Comparison of ENCODE assay signal across 22 cellular contexts in genomic region chr15:69526696-69527095, GRCh38.
"Had no signal": no experiment of that assay in that cellular context is flagged by ENCODE, and none has a peak within 500 bp of the region (broad histone marks: within the 10 kb centered on the region; RNA-seq: fewer than 3 reads in every experiment).

No MANE protein-coding gene starts in this region.

- ATAC-seq: activated T-helper 17 cell treated with anti-CD3 and anti-CD28 coated beads, Interleukin-2, amount 50 U/mL, for 72 hours; left colon; naive thymus-derived CD8-positive, alpha-beta T cell; right lobe of liver; stimulated activated naive CD8-positive, alpha-beta T cell treated with anti-CD3 and anti-CD28 coated beads, Interleukin-15, Interleukin-2, amounts not matched to agents 100 U/mL and 50 U/mL, for 24 hours had no signal

- H3K4me3 ChIP-seq: esophagus squamous epithelium, hepatocyte, right lobe of liver, transverse colon had no signal

- H3K36me3 ChIP-seq: esophagus squamous epithelium, right lobe of liver, transverse colon had no signal

- H3K9me3 Mint-ChIP-seq: activated T-cell treated with anti-CD3 and anti-CD28 coated beads, Interleukin-2, amount 50 U/mL, for 24 hours; activated T-helper 17 cell treated with anti-CD3 and anti-CD28 coated beads, Interleukin-2, amount 50 U/mL, for 72 hours; memory B cell; naive thymus-derived CD8-positive, alpha-beta T cell had no signal

- H3K27ac Mint-ChIP-seq: activated T-cell treated with anti-CD3 and anti-CD28 coated beads, Interleukin-2, amount 50 U/mL, for 24 hours; activated T-helper 17 cell treated with anti-CD3 and anti-CD28 coated beads, Interleukin-2, amount 50 U/mL, for 72 hours; memory B cell had no signal

- H3K27ac ChIP-seq: esophagus squamous epithelium, hepatocyte, right lobe of liver, testis had no signal

- H3K36me3 Mint-ChIP-seq: memory B cell; naive thymus-derived CD8-positive, alpha-beta T cell had no signal

- DNase-seq: activated CD4-positive, alpha-beta T cell treated with anti-CD3 and anti-CD28 coated beads for 48 hours; activated CD4-positive, alpha-beta T cell treated with anti-CD3 and anti-CD28 coated beads, Interleukin-2, amount 50 U/mL, for 48 hours; activated CD8-positive, alpha-beta memory T cell treated with anti-CD3 and anti-CD28 coated beads for 24 hours; activated gamma-delta T cell treated with Interleukin-2 at 50 U/mL for 16 hours; activated naive CD4-positive, alpha-beta T cell treated with anti-CD3 and anti-CD28 coated beads, Interleukin-2, amount 50 U/mL, for 16 hours; activated T-cell treated with anti-CD3 and anti-CD28 coated beads, Interleukin-2, amount 50 U/mL, for 24 hours; amniotic stem cell; cortex of kidney; esophagus squamous epithelium; glutamatergic neuron; kidney; left colon; naive thymus-derived CD8-positive, alpha-beta T cell; right lobe of liver; stimulated activated CD4-positive, alpha-beta T cell treated with anti-CD3 and anti-CD28 coated beads, Interleukin-12 subunit alpha, Interleukin-12 subunit beta, amount 100 ng/mL, for 4 hours; stimulated activated CD4-positive, alpha-beta T cell treated with anti-CD3 and anti-CD28 coated beads, Interleukin-4, amount 100 ng/mL, for 1 hour; stimulated activated naive CD8-positive, alpha-beta T cell treated with anti-CD3 and anti-CD28 coated beads, Interleukin-15, Interleukin-2, amounts not matched to agents 100 U/mL and 50 U/mL, for 24 hours; testis; transverse colon had no signal

- H3K9me3 ChIP-seq: esophagus squamous epithelium, right lobe of liver, testis, transverse colon had no signal

- H3K4me1 ChIP-seq: right lobe of liver, testis had no signal

- H3K27me3 ChIP-seq: right lobe of liver, testis, transverse colon had no signal

- H3K27me3 Mint-ChIP-seq: activated T-cell treated with anti-CD3 and anti-CD28 coated beads, Interleukin-2, amount 50 U/mL, for 24 hours; activated T-helper 17 cell treated with anti-CD3 and anti-CD28 coated beads, Interleukin-2, amount 50 U/mL, for 72 hours had no signal

- H3K4me3 Mint-ChIP-seq: activated T-cell treated with anti-CD3 and anti-CD28 coated beads, Interleukin-2, amount 50 U/mL, for 24 hours; activated T-helper 17 cell treated with anti-CD3 and anti-CD28 coated beads, Interleukin-2, amount 50 U/mL, for 72 hours; memory B cell; naive thymus-derived CD8-positive, alpha-beta T cell had no signal
